Comparison of ENCODE assay signal across 24 cellular contexts in genomic region chr11:33242575-33242974, GRCh38.
"Had no signal": no experiment of that assay in that cellular context is flagged by ENCODE, and none has a peak within 500 bp of the region (broad histone marks: within the 10 kb centered on the region; RNA-seq: fewer than 3 reads in every experiment).

No MANE protein-coding gene starts in this region.

- H3K4me2 ChIP-seq: neural progenitor cell had no signal

- FAIRE-seq: small intestine, urothelium cell line had no signal

- H2AFZ ChIP-seq: neural progenitor cell, parathyroid adenoma had no signal

- H3K4me1 ChIP-seq: neural progenitor cell, parathyroid adenoma, psoas muscle, right lobe of liver, sigmoid colon, stomach, tibial nerve, upper lobe of left lung, vagina had no signal

- H3K9ac ChIP-seq: neural progenitor cell, parathyroid adenoma had no signal

- H3K79me2 ChIP-seq: parathyroid adenoma had no signal

- H3K36me3 ChIP-seq: neural progenitor cell, ovary, right lobe of liver, sigmoid colon, stomach, thoracic aorta, thyroid gland, tibial nerve, upper lobe of left lung, vagina had no signal

- H3K27ac ChIP-seq: neural progenitor cell, ovary, parathyroid adenoma, psoas muscle, right lobe of liver, sigmoid colon, stomach, thoracic aorta, thyroid gland, tibial nerve, upper lobe of left lung, vagina had no signal

- ATAC-seq: natural killer cell; psoas muscle; right cardiac atrium; right lobe of liver; stimulated activated memory B cell treated with anti-CD40 and anti-IgM and Interleukin-4, amounts not matched to agents 10 μg/mL and 1 μg/mL and 100 μg/mL, for 72 hours had no signal

- H3K4me3 ChIP-seq: neural progenitor cell, ovary, psoas muscle, right lobe of liver, sigmoid colon, stomach, thoracic aorta, thyroid gland, tibial nerve, upper lobe of left lung, vagina had no signal

- H3K27me3 ChIP-seq: neural progenitor cell, ovary, right lobe of liver, sigmoid colon, stomach, thyroid gland, tibial nerve, upper lobe of left lung, vagina had no signal

- DNase-seq: natural killer cell; occipital lobe; ovary; posterior cingulate gyrus; psoas muscle; right cardiac atrium; right lobe of liver; sigmoid colon; small intestine; stimulated activated CD4-positive, alpha-beta T cell treated with anti-CD3 and anti-CD28 coated beads, Interleukin-15, amount 100 ng/mL, for 24 hours; stimulated activated CD4-positive, alpha-beta T cell treated with anti-CD3 and anti-CD28 coated beads, Interleukin-2, amount 100 ng/mL, for 24 hours; stimulated activated CD4-positive, alpha-beta T cell treated with anti-CD3 and anti-CD28 coated beads, Interleukin-2, amount 100 ng/mL, for 48 hours; stimulated activated CD4-positive, alpha-beta T cell treated with anti-CD3 and anti-CD28 coated beads, Interleukin-4, amount 100 ng/mL, for 24 hours; stimulated activated naive CD4-positive, alpha-beta T cell treated with Interleukin-2 at 50 U/mL for 16 hours; stomach; thyroid gland had no signal

- H3K9me3 ChIP-seq: ovary, psoas muscle, right lobe of liver, sigmoid colon, stomach, thoracic aorta, thyroid gland, tibial nerve, upper lobe of left lung, vagina had no signal
